ENCODE assay signal across 8 cellular contexts in genomic region chr14:25400607-25401206, GRCh38.
DNase-seq lines count a peak whose midpoint lies in the region; ATAC-seq and TF ChIP-seq lines count a peak whose summit lies in the region.

No MANE protein-coding gene starts in this region.

- H3K4me3 ChIP-seq in left ventricle myocardium inferior, result no peak overlapping the region

- POLR2A ChIA-PET in activated CD4-positive, alpha-beta memory T cell treated with anti-CD3 and anti-CD28 coated beads for 36 hours (lab: Charles Lee), result no interaction called here

- no peaks in the 10 kb centered on the region for H3K4me1 ChIP-seq in left ventricle myocardium inferior

- peaks cover 17% of the 10 kb centered on the region for H3K27me3 ChIP-seq in left ventricle myocardium inferior (ENCODE audit: low read depth)

- peak; percentile 3 for DNase-seq in activated naive CD4-positive, alpha-beta T cell treated with Interleukin-2 at 50 U/mL for 16 hours
- no peak for DNase-seq in activated naive CD4-positive, alpha-beta T cell treated with anti-CD3 and anti-CD28 coated beads, Interleukin-2, amount 50 U/mL, for 16 hours
- DNase-seq in NCI-H345 (lab: John Stamatoyannopoulos, UW), result peak; percentile 71
- peak; percentile 25 for DNase-seq in activated CD4-positive, alpha-beta memory T cell treated with anti-CD3 and anti-CD28 coated beads for 36 hours
- no peak for DNase-seq in left ventricle myocardium inferior
- peak; percentile 3 for DNase-seq in smooth muscle cell of the brain vasculature (ENCODE audit: low read depth, low spot score)
- DNase-seq in HPDE6-E6E7 (ENCODE audit: extremely low spot score), result no peak

- H3K9me3 ChIP-seq in left ventricle myocardium inferior (replicated peaks), result no peaks in the 10 kb centered on the region

- no peak overlapping the region for H3K27ac Mint-ChIP-seq in activated CD4-positive, alpha-beta memory T cell treated with anti-CD3 and anti-CD28 coated beads for 36 hours

- no peak overlapping the region for H3K27ac ChIP-seq in left ventricle myocardium inferior (replicated peaks)

- H3K36me3 ChIP-seq in left ventricle myocardium inferior, result no peaks in the 10 kb centered on the region

- H3K4me3 Mint-ChIP-seq in activated CD4-positive, alpha-beta memory T cell treated with anti-CD3 and anti-CD28 coated beads for 36 hours, result no peak overlapping the region

- peak; percentile 82 for TF ChIP-seq CTCF in left ventricle myocardium inferior (IDR thresholded peaks at IDR 0.05; ENCODE audit: borderline replicate concordance)

- H3K4me1 Mint-ChIP-seq in activated CD4-positive, alpha-beta memory T cell treated with anti-CD3 and anti-CD28 coated beads for 36 hours (ENCODE audit: low read depth), result no peaks in the 10 kb centered on the region

- no peaks in the 10 kb centered on the region for H3K36me3 Mint-ChIP-seq in activated CD4-positive, alpha-beta memory T cell treated with anti-CD3 and anti-CD28 coated beads for 36 hours

- no peaks in the 10 kb centered on the region for H3K9me3 Mint-ChIP-seq in activated CD4-positive, alpha-beta memory T cell treated with anti-CD3 and anti-CD28 coated beads for 36 hours

- intact Hi-C loops in activated CD4-positive, alpha-beta memory T cell treated with anti-CD3 and anti-CD28 coated beads for 36 hours (cut with micrococcal nuclease), result no loop called here
- intact Hi-C loops in left ventricle myocardium inferior (cut with micrococcal nuclease), result no loop called here

- CTCF ChIA-PET in activated CD4-positive, alpha-beta memory T cell treated with anti-CD3 and anti-CD28 coated beads for 36 hours (lab: Charles Lee), result interaction anchor here (0.6 to 3.2 kb wide), 5 partner anchors 11 to 689 kb away, joined by 3 to 13 read pairs (median 3); no protein-coding TSS in a partner anchor

- peak; percentile 60 for ATAC-seq in HG02981 (IDR thresholded peaks at IDR 0.05; ENCODE audit: unreplicated experiment)

- no peaks in the 10 kb centered on the region for H3K27me3 Mint-ChIP-seq in activated CD4-positive, alpha-beta memory T cell treated with anti-CD3 and anti-CD28 coated beads for 36 hours

Comparison
In these comparisons a context has a peak if more than half of its experiments do, and no peak if none do; other contexts are left out.
1. DNase-seq: peak in activated naive CD4-positive, alpha-beta T cell treated with Interleukin-2 at 50 U/mL for 16 hours (single experiment), NCI-H345 (single experiment), activated CD4-positive, alpha-beta memory T cell treated with anti-CD3 and anti-CD28 coated beads for 36 hours (single experiment) and smooth muscle cell of the brain vasculature (single experiment); none in activated naive CD4-positive, alpha-beta T cell treated with anti-CD3 and anti-CD28 coated beads, Interleukin-2, amount 50 U/mL, for 16 hours (single experiment), left ventricle myocardium inferior (single experiment) and HPDE6-E6E7 (single experiment).